In genomic region chr19:12139885-12140544, GRCh38 we compare ENCODE assay signal across 8 cellular contexts. TPM values are rescaled to one million over a fixed set of nuclear protein-coding genes. Genes with fewer than 3 reads are reported as not detected.
DNase-seq lines count a peak whose midpoint lies in the region; ATAC-seq and TF ChIP-seq lines count a peak whose summit lies in the region.

TSS of gene ZNF20 (minus strand) at chr19:12140350. CDS start at chr19:12140182, 168 bp downstream.

- TF ChIP-seq CTCF in GM12864 (IDR thresholded peaks at IDR 0.05; ENCODE audit: low read depth, low read length, missing control alignments) (no peak), right atrium auricular region (IDR thresholded peaks at IDR 0.05) (no peak), prostate gland (IDR thresholded peaks at IDR 0.05) (peak in 1 of 4 experiments; percentile 6)

- H3K4me1 ChIP-seq in right atrium auricular region (peaks cover 0 to 22% of the 10 kb centered on the region in 2 donors), prostate gland (replicated peaks) (peaks cover 11% of the 10 kb centered on the region), urinary bladder (ENCODE audit: insufficient read depth) (no peaks in the 10 kb centered on the region)

- H3K4me3 ChIP-seq in GM12864 (ENCODE audit: low read depth, low read length) (peak within 1 kb of the TSS; percentile 99), right atrium auricular region (peak within 1 kb of the TSS; percentile 77 to 94), prostate gland (peak within 1 kb of the TSS; percentile 67 to 88), urinary bladder (ENCODE audit: low read depth, low read length) (peak within 1 kb of the TSS; percentile 77)

- TF ChIP-seq POLR2A in prostate gland (IDR thresholded peaks at IDR 0.05): peak; percentile 70

- DNase-seq in GM12864 (ENCODE audit: low read depth) (peak; percentile 83), NCI-H1436 (lab: John Stamatoyannopoulos, UW) (peak; percentile 50), T-helper 1 cell (peak; percentile 74 to 88 (median 82)), amygdala (lab: John Stamatoyannopoulos, UW) (peak; percentile 51 to 97 (median 90)), right atrium auricular region (ENCODE audit: low spot score) (peak; percentile 98), prostate gland (ENCODE audit: low spot score) (peak; percentile 99)

- no peaks in the 10 kb centered on the region for H3K9me3 ChIP-seq in right atrium auricular region
- no peaks in the 10 kb centered on the region for H3K9me3 ChIP-seq in prostate gland

- H3K27me3 ChIP-seq in right atrium auricular region: no peaks in the 10 kb centered on the region
- no peaks in the 10 kb centered on the region for H3K27me3 ChIP-seq in prostate gland (replicated peaks; ENCODE audit: insufficient read depth)

- peak within 1 kb of the TSS; percentile 82 to 85 for H3K27ac ChIP-seq in right atrium auricular region
- H3K27ac ChIP-seq in prostate gland: peak within 1 kb of the TSS; percentile 81 to 89
- peak within 1 kb of the TSS; percentile 84 for H3K27ac ChIP-seq in urinary bladder (ENCODE audit: low read depth)

- intact Hi-C loops in prostate gland (cut with DNase I): loop anchor here (1.0 to 10.0 kb wide), 5 partner anchors 49 to 343 kb away; partner anchors contain the start of genes ZNF491 and ZNF763

- H3K36me3 ChIP-seq in right atrium auricular region (peaks cover 12% of the 10 kb centered on the region), prostate gland (no peaks in the 10 kb centered on the region), urinary bladder (ENCODE audit: insufficient read depth) (peaks cover 4% of the 10 kb centered on the region)

- WGBS in prostate gland: 0% methylated on average over 49 of the region's 49 CpGs
- under 1% methylated on average over 49 of the region's 49 CpGs for WGBS in urinary bladder

- peak; percentile 92 for ATAC-seq in HG02678 (IDR thresholded peaks at IDR 0.05; ENCODE audit: unreplicated experiment)

RNA-seq across cellular contexts. Expression of gene ZNF20, which starts in this region (rescaled TPM):
- total RNA-seq in right atrium auricular region: 1 to 10 TPM in 1 of 2 donors, under 1 TPM in 1; 0.79 to 1.4 TPM
- total RNA-seq in prostate gland: 1 to 10 TPM in 1 of 2 donors, not detected in 1; 6.0 TPM
- 9.0 TPM for total RNA-seq in urinary bladder
- polyA plus RNA-seq in urinary bladder: 2.1 TPM

Comparison
In these comparisons a context has a peak if more than half of its experiments do, and no peak if none do; other contexts are left out.
1. Peak in every context shown above with its lines: DNase-seq, ATAC-seq, H3K4me3 ChIP-seq and H3K27ac ChIP-seq.